Comparison of ENCODE assay signal across 23 cellular contexts in genomic region chr10:100504101-100504500, GRCh38. TPM values are rescaled to one million over a fixed set of nuclear protein-coding genes. Genes with fewer than 3 reads are reported as not detected.
DNase-seq lines count a peak whose midpoint lies in the region; ATAC-seq and TF ChIP-seq lines count a peak whose summit lies in the region.
"Had no signal": no experiment of that assay in that cellular context is flagged by ENCODE, and none has a peak within 500 bp of the region (broad histone marks: within the 10 kb centered on the region; RNA-seq: fewer than 3 reads in every experiment).

No MANE protein-coding gene starts in this region.

- DNase-seq in AG09319 (ENCODE audit: extremely low read depth, low read depth) (peak; percentile 24), GM23248 (peak; percentile 45), fibroblast of the aortic adventitia (ENCODE audit: low read depth) (peak; percentile 56), vagina (ENCODE audit: extremely low spot score in 2 of 2) (no peak)
- DNase-seq: activated CD4-positive, alpha-beta T cell treated with anti-CD3 and anti-CD28 coated beads, Interleukin-2, amount 10 ng/mL, durations not matched to agents 24 days and 14 days; activated gamma-delta T cell treated with Interleukin-2 at 50 U/mL for 16 hours; amygdala; CD8-positive, alpha-beta T cell; DMS79; effector memory CD4-positive, alpha-beta T cell; MM.1S; NCI-H1694 treated with DMSO at 0.1 percent for 48 hours; NCI-H345; stimulated activated CD4-positive, alpha-beta T cell treated with anti-CD3 and anti-CD28 coated beads, Interleukin-15, amount 100 ng/mL, for 24 hours; testis had no signal

- H3K9me2 ChIP-seq in GM23248 (ENCODE audit: insufficient read depth) = no peaks in the 10 kb centered on the region

- H3K79me2 ChIP-seq in GM23248 (ENCODE audit: insufficient read depth) = no peaks in the 10 kb centered on the region

- H3K27me3 ChIP-seq in GM23248 (replicated peaks; ENCODE audit: insufficient read depth) = no peaks in the 10 kb centered on the region
- H3K27me3 ChIP-seq in vagina = no peaks in the 10 kb centered on the region
- H3K27me3 ChIP-seq: right atrium auricular region, testis had no signal

- no peak overlapping the region for H2AFZ ChIP-seq in GM23248

- no peak overlapping the region for H3K4me2 ChIP-seq in GM23248 (ENCODE audit: unreplicated experiment)

- no peak for TF ChIP-seq CTCF in AG09319 (IDR thresholded peaks at IDR 0.05; ENCODE audit: low read depth, low read length)
- no peak for TF ChIP-seq CTCF in fibroblast of the aortic adventitia (IDR thresholded peaks at IDR 0.05; ENCODE audit: insufficient read depth, low read length)
- TF ChIP-seq CTCF in vagina (IDR thresholded peaks at IDR 0.05) = no peak

- ATAC-seq in SK-N-SH treated with all-trans-retinoic acid at 6 μM for 48 hours = peak; percentile 54
- no peak for ATAC-seq in GM19328 (IDR thresholded peaks at IDR 0.05; ENCODE audit: unreplicated experiment)
- no peak for ATAC-seq in GM18907 (IDR thresholded peaks at IDR 0.05; ENCODE audit: unreplicated experiment)
- no peak for ATAC-seq in GM18909 (IDR thresholded peaks at IDR 0.05; ENCODE audit: poor library complexity, unreplicated experiment)
- ATAC-seq: CD8-positive, alpha-beta T cell had no signal

- peaks cover 21% of the 10 kb centered on the region for H3F3A ChIP-seq in GM23248 (ENCODE audit: insufficient read depth)

- no peak overlapping the region for H3K27ac ChIP-seq in GM23248
- H3K27ac ChIP-seq in vagina = no peak overlapping the region
- H3K27ac ChIP-seq: right atrium auricular region, testis had no signal

- no peaks in the 10 kb centered on the region for H4K20me1 ChIP-seq in GM23248 (ENCODE audit: insufficient read depth)

- intact Hi-C loops in vagina (cut with DNase I) = loop anchor here (5.0 kb wide), 1 partner anchor 327 kb away; no protein-coding TSS in a partner anchor

- no peak for TF ChIP-seq POLR2A in vagina (IDR thresholded peaks at IDR 0.05)

- H3K4me3 ChIP-seq in GM23248 (no peak overlapping the region), fibroblast of the aortic adventitia (ENCODE audit: low read depth, low read length) (no peak overlapping the region), vagina (no peak overlapping the region)
- H3K4me3 ChIP-seq: lung, right atrium auricular region, testis had no signal

- no peaks in the 10 kb centered on the region for H3K9me3 ChIP-seq in GM23248 (ENCODE audit: low read depth)
- no peaks in the 10 kb centered on the region for H3K9me3 ChIP-seq in vagina
- H3K9me3 ChIP-seq: right atrium auricular region, testis had no signal

- WGBS in GM23248 (ENCODE audit: low coverage in 1 of 2, low lambda C conversion rate in 2 of 2, missing lambda C conversion rate in 2 of 2), 2 experiments = 15 to 23% methylated on average over 5 of the region's 5 CpGs

- H3K36me3 ChIP-seq in GM23248 (ENCODE audit: low read depth) = no peaks in the 10 kb centered on the region
- peaks cover 0 to 27% of the 10 kb centered on the region in 2 donors for H3K36me3 ChIP-seq in vagina

- H3K9ac ChIP-seq in GM23248 = no peak overlapping the region

- H3K4me1 ChIP-seq in GM23248 (ENCODE audit: insufficient read depth) (peaks cover 31% of the 10 kb centered on the region), vagina (no peaks in the 10 kb centered on the region)
- H3K4me1 ChIP-seq: right atrium auricular region, testis had no signal

- in situ Hi-C loops in GM23248 (cut with MboI) = no loop called here

TF ChIP-seq in SK-N-SH treated with all-trans-retinoic acid at 6 μM for 48 hours, 23 proteins besides CTCF, POLR2A, EP300 and RAD21:
- TF ChIP-seq ISL1 (CRISPR knock-in tag; IDR thresholded peaks at IDR 0.05) (0 out of 2 replicates have a peak, but pooled peaks have one; percentile 12), PPARA (CRISPR knock-in tag; IDR thresholded peaks at IDR 0.05; ENCODE audit: borderline replicate concordance) (no peak)

RNA-seq across cellular contexts. Expression of gene SEC31B, which starts 15.6 kb away (rescaled TPM):
- 2.5 and 2.7 TPM in 2 replicates for total RNA-seq in GM23248 (2014; rRNA removed; shearing (Covaris generic))
- 2.2 and 4.5 TPM in 2 replicates for polyA plus RNA-seq in GM23248 (2016; fragmentation: Nextera tagmentation; extraction: Ambion mirVana)
- total RNA-seq in fibroblast of the aortic adventitia (ENCODE audit: low replicate concordance) (3.3 and 17.4 TPM in 2 replicates), vagina (6.4 TPM)

RNA-seq across cellular contexts. Expression of gene NDUFB8, which starts 25.6 kb away (rescaled TPM):
- 123 and 124 TPM in 2 replicates for total RNA-seq in GM23248 (2014; rRNA removed; shearing (Covaris generic))
- polyA plus RNA-seq in GM23248 (2016; fragmentation: Nextera tagmentation; extraction: Ambion mirVana) = 294 and 324 TPM in 2 replicates
- total RNA-seq in fibroblast of the aortic adventitia (ENCODE audit: low replicate concordance) (98.9 and 134 TPM in 2 replicates), vagina (143 TPM)

RNA-seq across cellular contexts. Expression of gene HIF1AN, which starts 31.6 kb away (rescaled TPM):
- total RNA-seq in GM23248 (2014; rRNA removed; shearing (Covaris generic)) = 5.4 and 9.8 TPM in 2 replicates
- 35.2 and 36.7 TPM in 2 replicates for polyA plus RNA-seq in GM23248 (2016; fragmentation: Nextera tagmentation; extraction: Ambion mirVana)
- total RNA-seq in fibroblast of the aortic adventitia (ENCODE audit: low replicate concordance) (12.9 and 17.3 TPM in 2 replicates), vagina (16.9 TPM)

RNA-seq across cellular contexts. Expression of gene WNT8B, which starts 41.3 kb away (rescaled TPM):
- total RNA-seq in GM23248 (2014; rRNA removed; shearing (Covaris generic)) = not detected in 2 replicates
- not detected in 2 replicates for polyA plus RNA-seq in GM23248 (2016; fragmentation: Nextera tagmentation; extraction: Ambion mirVana)
- total RNA-seq in fibroblast of the aortic adventitia (ENCODE audit: low replicate concordance) (not detected in 2 replicates), vagina (not detected)
- total RNA-seq: CD8-positive, alpha-beta T cell; fibroblast of lung; omental fat pad; right atrium auricular region had no signal
- polyA plus RNA-seq: fibroblast of lung had no signal

Comparison
In these comparisons a context has a peak if more than half of its experiments do, and no peak if none do; other contexts are left out.
1. DNase-seq: peak in AG09319 (single experiment), GM23248 (single experiment) and fibroblast of the aortic adventitia (single experiment); none in vagina (0 of 2).